In the genomic region with DNA sequence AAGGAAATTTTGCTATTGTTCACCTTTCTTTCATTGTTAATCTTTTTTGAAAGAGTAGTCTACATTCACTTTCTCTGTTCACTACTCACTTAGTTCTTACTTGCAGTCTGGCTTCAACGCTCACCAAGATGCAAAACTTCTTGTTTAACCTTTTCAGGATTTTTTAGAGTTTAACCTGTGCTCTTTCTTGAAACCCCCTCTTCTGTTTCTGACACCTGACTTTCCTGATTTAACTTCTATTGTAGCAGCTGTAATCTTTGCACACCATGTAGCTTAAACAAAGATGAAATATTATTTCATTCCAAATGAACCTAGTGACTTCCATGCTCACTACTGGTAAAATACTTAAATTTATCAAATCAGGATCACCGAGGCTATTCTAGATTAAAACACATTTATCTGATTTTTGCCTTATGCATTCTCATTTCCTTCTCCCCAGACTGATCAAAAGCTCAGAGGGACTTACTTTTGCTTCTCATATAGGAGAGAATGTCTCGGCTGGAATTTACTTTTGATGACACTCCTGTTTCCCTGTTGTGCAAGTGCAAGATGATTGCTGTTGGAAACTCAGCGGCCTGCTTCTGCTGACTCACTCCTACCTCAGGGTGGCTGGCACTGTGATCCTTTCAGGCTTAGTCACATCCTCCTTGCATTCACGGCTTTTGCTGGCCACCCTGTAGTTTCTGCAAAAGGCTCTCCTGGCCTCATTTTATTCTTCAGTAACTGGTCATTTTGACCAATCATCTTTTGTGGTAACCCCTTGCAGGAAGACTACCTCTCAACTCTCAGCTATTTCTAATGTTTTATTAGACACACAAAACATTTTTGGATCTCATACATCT, we compare ENCODE assay signal across 8 cellular contexts.
DNase-seq lines count a peak whose midpoint lies in the region; ATAC-seq and TF ChIP-seq lines count a peak whose summit lies in the region.

No MANE protein-coding gene starts in this region.

- H3K36me3 ChIP-seq in psoas muscle (ENCODE audit: insufficient read depth in 1 of 2, low read depth in 1 of 2) (no peaks in the 10 kb centered on the region), BE2C (no peaks in the 10 kb centered on the region)

- DNase-seq in HT-29 (ENCODE audit: low spot score), result peak; percentile 90
- DNase-seq in activated CD8-positive, alpha-beta memory T cell treated with anti-CD3 and anti-CD28 coated beads for 24 hours, result peak; percentile 66
- DNase-seq in fibroblast of gingiva (ENCODE audit: low read depth), result peak; percentile 97
- DNase-seq in psoas muscle, result peak; percentile 65 to 67
- no peak for DNase-seq in inferior parietal cortex (ENCODE audit: extremely low spot score)
- no peak for DNase-seq in BE2C

- intact Hi-C loops in psoas muscle (cut with DNase I), result no loop called here

- H3K9me3 ChIP-seq in psoas muscle (no peaks in the 10 kb centered on the region), BE2C (no peaks in the 10 kb centered on the region)

- H3K27me3 ChIP-seq in psoas muscle (ENCODE audit: insufficient read depth in 3 of 3, low read length in 2 of 3) (peaks cover 0 to 6% (median 0%) of the 10 kb centered on the region in 3 donors), BE2C (no peaks in the 10 kb centered on the region)

- TF ChIP-seq CTCF in psoas muscle (IDR thresholded peaks at IDR 0.05) (no peak), BE2C (IDR thresholded peaks at IDR 0.05; ENCODE audit: low read depth, low read length) (no peak)

- H3K4me1 ChIP-seq in psoas muscle (no peaks in the 10 kb centered on the region), BE2C (no peaks in the 10 kb centered on the region)

- no peak overlapping the region for H3K4me3 ChIP-seq in psoas muscle
- H3K4me3 ChIP-seq in BE2C (ENCODE audit: low read depth, low read length), result no peak overlapping the region

- ATAC-seq in GM18867 (IDR thresholded peaks at IDR 0.05; ENCODE audit: unreplicated experiment) (peak; percentile 81), psoas muscle (peak; percentile 72 to 92 (median 76)), HG03520 (IDR thresholded peaks at IDR 0.05; ENCODE audit: unreplicated experiment) (no peak)

- 48 to 60% (median 52%) methylated on average over 5 of the region's 5 CpGs for WGBS in psoas muscle, 3 donors

- H3K27ac ChIP-seq in psoas muscle, result no peak overlapping the region

Comparison
In these comparisons a context has a peak if more than half of its experiments do, and no peak if none do; other contexts are left out.
1. DNase-seq: peak in HT-29 (single experiment), activated CD8-positive, alpha-beta memory T cell treated with anti-CD3 and anti-CD28 coated beads for 24 hours (single experiment), fibroblast of gingiva (single experiment) and psoas muscle (2 of 2); none in inferior parietal cortex (single experiment) and BE2C (single experiment).